Comparison of ENCODE assay signal across 10 cellular contexts in genomic region chr7:99267530-99268360, GRCh38. TPM values are rescaled to one million over a fixed set of nuclear protein-coding genes. Genes with fewer than 3 reads are reported as not detected.
DNase-seq lines count a peak whose midpoint lies in the region; ATAC-seq and TF ChIP-seq lines count a peak whose summit lies in the region.
"Had no signal": no experiment of that assay in that cellular context is flagged by ENCODE, and none has a peak within 500 bp of the region (broad histone marks: within the 10 kb centered on the region; RNA-seq: fewer than 3 reads in every experiment).

No MANE protein-coding gene starts in this region.

- H3K4me1 ChIP-seq in hepatocyte (ENCODE audit: insufficient read depth): no peaks in the 10 kb centered on the region
- H3K4me1 ChIP-seq in suprapubic skin: peaks cover 11% of the 10 kb centered on the region
- H3K4me1 ChIP-seq in GM23338 (ENCODE audit: insufficient read depth): no peaks in the 10 kb centered on the region

- DNase-seq in HFFc6 (peak; percentile 81), anterior cingulate cortex (lab: John Stamatoyannopoulos, UW) (peak in 49 of 58 donors; percentile 3 to 82 (median 36)), hepatocyte (ENCODE audit: low spot score) (peak; percentile 48), suprapubic skin (ENCODE audit: low spot score in 2 of 2) (no peak), GM23338 (ENCODE audit: low spot score) (no peak), natural killer cell (no peak), NCI-H2227 treated with DMSO at 0.1 percent for 48 hours (lab: John Stamatoyannopoulos, UW) (no peak)
- DNase-seq: activated naive CD8-positive, alpha-beta T cell treated with anti-CD3 and anti-CD28 coated beads, Interleukin-2, amount 50 U/mL, for 24 hours had no signal

- no peak for TF ChIP-seq CTCF in HFFc6 (IDR thresholded peaks at IDR 0.05)
- TF ChIP-seq CTCF in hepatocyte (IDR thresholded peaks at IDR 0.05; ENCODE audit: poor library complexity): no peak
- no peak for TF ChIP-seq CTCF in suprapubic skin (IDR thresholded peaks at IDR 0.05)
- TF ChIP-seq CTCF in GM23338 (conservative IDR thresholded peaks at IDR 0.05; ENCODE audit: low read depth in 2 of 2): no peak
- no peak for TF ChIP-seq CTCF in natural killer cell (IDR thresholded peaks at IDR 0.05)

- H4K20me1 ChIP-seq in hepatocyte (ENCODE audit: insufficient read depth, poor library complexity, severe bottlenecking) (no peaks in the 10 kb centered on the region), GM23338 (replicated peaks; ENCODE audit: insufficient read depth) (no peaks in the 10 kb centered on the region)

- H3K36me3 Mint-ChIP-seq in HFFc6 (ENCODE audit: low read depth) (peaks cover 8% of the 10 kb centered on the region), GM23338 (ENCODE audit: low read depth) (no peaks in the 10 kb centered on the region), natural killer cell (no peaks in the 10 kb centered on the region)

- no peak overlapping the region for H3K4me2 ChIP-seq in hepatocyte
- no peak overlapping the region for H3K4me2 ChIP-seq in GM23338

- H3K9me3 Mint-ChIP-seq in HFFc6 (peaks cover 5% of the 10 kb centered on the region), GM23338 (no peaks in the 10 kb centered on the region), natural killer cell (no peaks in the 10 kb centered on the region)
- H3K9me3 Mint-ChIP-seq: activated naive CD8-positive, alpha-beta T cell treated with anti-CD3 and anti-CD28 coated beads, Interleukin-2, amount 50 U/mL, for 24 hours had no signal

- no peaks in the 10 kb centered on the region for H3K79me2 ChIP-seq in hepatocyte
- no peaks in the 10 kb centered on the region for H3K79me2 ChIP-seq in GM23338 (replicated peaks; ENCODE audit: insufficient read depth)

- H2AFZ ChIP-seq in hepatocyte (no peak overlapping the region), GM23338 (no peak overlapping the region; the same call in 1 of the 2 replicates)

- H3K4me1 Mint-ChIP-seq in HFFc6 (ENCODE audit: low read depth) (peaks cover 29% of the 10 kb centered on the region), GM23338 (no peaks in the 10 kb centered on the region), natural killer cell (no peaks in the 10 kb centered on the region)

- H3K4me3 Mint-ChIP-seq in HFFc6 (no peak overlapping the region), GM23338 (no peak overlapping the region), natural killer cell (no peak overlapping the region)
- H3K4me3 Mint-ChIP-seq: activated naive CD8-positive, alpha-beta T cell treated with anti-CD3 and anti-CD28 coated beads, Interleukin-2, amount 50 U/mL, for 24 hours had no signal

- H3K4me3 ChIP-seq in hepatocyte (no peak overlapping the region), suprapubic skin (no peak overlapping the region), GM23338 (no peak overlapping the region)
- H3K4me3 ChIP-seq: SJSA1 had no signal

- H3K27me3 Mint-ChIP-seq in HFFc6 (ENCODE audit: insufficient read depth): no peaks in the 10 kb centered on the region; the same call in none of the 2 replicates
- no peaks in the 10 kb centered on the region for H3K27me3 Mint-ChIP-seq in GM23338 (ENCODE audit: insufficient read depth, low read depth, poor library complexity)
- peaks cover 0 to 5% of the 10 kb centered on the region in 2 donors for H3K27me3 Mint-ChIP-seq in natural killer cell (ENCODE audit: low read depth in 2 of 2)

- H3K27ac Mint-ChIP-seq in HFFc6: peak overlapping the region; percentile 83
- no peak overlapping the region for H3K27ac Mint-ChIP-seq in GM23338
- H3K27ac Mint-ChIP-seq in natural killer cell: no peak overlapping the region
- H3K27ac Mint-ChIP-seq: activated naive CD8-positive, alpha-beta T cell treated with anti-CD3 and anti-CD28 coated beads, Interleukin-2, amount 50 U/mL, for 24 hours had no signal

- H3K27ac ChIP-seq in hepatocyte: no peak overlapping the region
- H3K27ac ChIP-seq in suprapubic skin: peak overlapping the region; percentile 27
- H3K27ac ChIP-seq in GM23338 (ENCODE audit: low read depth): no peak overlapping the region
- H3K27ac ChIP-seq: SJSA1 had no signal

- H3F3A ChIP-seq in GM23338 (replicated peaks; ENCODE audit: low read depth): no peaks in the 10 kb centered on the region

- no peaks in the 10 kb centered on the region for H3K9me2 ChIP-seq in hepatocyte (replicated peaks; ENCODE audit: insufficient read depth)
- peaks cover 3% of the 10 kb centered on the region; the same call in 1 of the 2 replicates for H3K9me2 ChIP-seq in GM23338 (ENCODE audit: insufficient read depth)

- ATAC-seq in GM23338 (no peak), natural killer cell (no peak), GM19328 (IDR thresholded peaks at IDR 0.05; ENCODE audit: unreplicated experiment) (no peak)
- ATAC-seq: activated naive CD8-positive, alpha-beta T cell treated with anti-CD3 and anti-CD28 coated beads, Interleukin-2, amount 50 U/mL, for 24 hours had no signal

- intact Hi-C loops in natural killer cell (cut with micrococcal nuclease): no loop called here

- H3K9me3 ChIP-seq in hepatocyte (ENCODE audit: low read depth): no peaks in the 10 kb centered on the region
- no peaks in the 10 kb centered on the region for H3K9me3 ChIP-seq in suprapubic skin
- H3K9me3 ChIP-seq: SJSA1 had no signal

- 79% methylated on average over 12 of the region's 12 CpGs for WGBS in hepatocyte (ENCODE audit: low lambda C conversion rate, missing lambda C conversion rate)
- WGBS in suprapubic skin: 41% methylated on average over 6 of the region's 12 CpGs

- no peaks in the 10 kb centered on the region for H3K36me3 ChIP-seq in hepatocyte (replicated peaks; ENCODE audit: insufficient read depth, low read depth)
- H3K36me3 ChIP-seq in suprapubic skin: no peaks in the 10 kb centered on the region
- H3K36me3 ChIP-seq in GM23338 (ENCODE audit: insufficient read depth): no peaks in the 10 kb centered on the region
- H3K36me3 ChIP-seq: SJSA1 had no signal

- no peak for TF ChIP-seq EP300 in suprapubic skin (IDR thresholded peaks at IDR 0.05)

- no peak for TF ChIP-seq POLR2A in suprapubic skin (IDR thresholded peaks at IDR 0.05)

- H3K27me3 ChIP-seq in hepatocyte: no peaks in the 10 kb centered on the region
- no peaks in the 10 kb centered on the region for H3K27me3 ChIP-seq in suprapubic skin
- H3K27me3 ChIP-seq in GM23338 (ENCODE audit: insufficient read depth): no peaks in the 10 kb centered on the region
- H3K27me3 ChIP-seq: SJSA1 had no signal

TF ChIP-seq in GM23338, 12 proteins besides CTCF, POLR2A, EP300 and RAD21:
- no peak for TF ChIP-seq POLR2AphosphoS5 (IDR thresholded peaks at IDR 0.05; ENCODE audit: low read depth)
- no peak for TF ChIP-seq ZNF114 (CRISPR knock-in tag; IDR thresholded peaks at IDR 0.05)
- no peak for TF ChIP-seq JUNB (IDR thresholded peaks at IDR 0.05; ENCODE audit: unreplicated experiment)
- no peak for TF ChIP-seq EZH2 (IDR thresholded peaks at IDR 0.05; ENCODE audit: low read depth, unreplicated experiment)

RNA-seq across cellular contexts. Expression of gene MYH16, which starts 4.9 kb away (rescaled TPM):
- under 1 TPM in 1 of 6 experiments, not detected in 5; 0.05 TPM for total RNA-seq in HFFc6 (2021; fragmentation: NEBNext Ultra II Directional; extraction: Animal tissue kit (Norgen Biotek cat#: 25700))
- 0.13 TPM in 1 of 2 replicates, not detected in the other for total RNA-seq in hepatocyte
- not detected in 2 replicates for polyA plus RNA-seq in hepatocyte
- not detected for total RNA-seq in suprapubic skin
- not detected in 2 replicates for total RNA-seq in GM23338 (2014; rRNA removed; shearing (Covaris generic))
- not detected in 2 replicates for polyA plus RNA-seq in GM23338 (2016; fragmentation: Nextera tagmentation; extraction: Ambion mirVana)
- not detected for total RNA-seq in natural killer cell
- total RNA-seq: SJSA1 had no signal

RNA-seq across cellular contexts. Expression of gene ARPC1A, which starts 58.0 kb away (rescaled TPM):
- total RNA-seq in HFFc6 (2021; fragmentation: NEBNext Ultra II Directional; extraction: Animal tissue kit (Norgen Biotek cat#: 25700)): 100 to 1,000 TPM; 261 to 285 (median 281) TPM
- total RNA-seq in hepatocyte (158 and 166 TPM in 2 replicates), suprapubic skin (100 to 1,000 TPM in 3 of 4 donors, 10 to 100 TPM in 1; 98.1 to 169 (median 140) TPM), natural killer cell (10 to 100 TPM; 38.1 to 48.1 (median 47.9) TPM)
- polyA plus RNA-seq in hepatocyte (190 and 194 TPM in 2 replicates), GM23338 (2016; fragmentation: Nextera tagmentation; extraction: Ambion mirVana) (210 and 246 TPM in 2 replicates)
- 108 and 168 TPM in 2 replicates for total RNA-seq in GM23338 (2014; rRNA removed; shearing (Covaris generic))

RNA-seq across cellular contexts. Expression of gene KPNA7, which starts 59.8 kb away (rescaled TPM):
- not detected for total RNA-seq in HFFc6 (2021; fragmentation: NEBNext Ultra II Directional; extraction: Animal tissue kit (Norgen Biotek cat#: 25700))
- total RNA-seq in hepatocyte (0.17 and 0.52 TPM in 2 replicates), suprapubic skin (not detected), natural killer cell (not detected)
- polyA plus RNA-seq in hepatocyte (0.66 and 0.76 TPM in 2 replicates), GM23338 (2016; fragmentation: Nextera tagmentation; extraction: Ambion mirVana) (not detected in 2 replicates)
- not detected in 2 replicates for total RNA-seq in GM23338 (2014; rRNA removed; shearing (Covaris generic))
- total RNA-seq: SJSA1 had no signal

Comparison
In these comparisons a context has a peak if more than half of its experiments do, and no peak if none do; other contexts are left out.
1. DNase-seq: peak in HFFc6 (single experiment), anterior cingulate cortex (49 of 58) and hepatocyte (single experiment); none in suprapubic skin (0 of 2), GM23338 (single experiment), natural killer cell (single experiment) and NCI-H2227 treated with DMSO at 0.1 percent for 48 hours (single experiment).